In genomic region chr1:15570861-15571260, GRCh38 we compare ENCODE assay signal across 1 cellular context.
TF ChIP-seq lines count a peak whose summit lies in the region.

No MANE protein-coding gene starts in this region.

TF ChIP-seq in IMR-90, 13 proteins besides CTCF, POLR2A, EP300 and RAD21:
- TF ChIP-seq MXI1 (IDR thresholded peaks at IDR 0.05; ENCODE audit: borderline replicate concordance, low read depth, low read length) (no peak), CEBPB (IDR thresholded peaks at IDR 0.05; ENCODE audit: low read depth, low read length) (peak; percentile 35; the same call in 1 of the 2 replicates)
TF ChIP-seq in IMR-90: peak in this region for 1.
